Comparison of ENCODE assay signal across 38 cellular contexts in genomic region chr1:246544001-246544400, GRCh38.
"Had no signal": no experiment of that assay in that cellular context is flagged by ENCODE, and none has a peak within 500 bp of the region (broad histone marks: within the 10 kb centered on the region; RNA-seq: fewer than 3 reads in every experiment).

No MANE protein-coding gene starts in this region.

- H3K4me1 ChIP-seq: adrenal gland, body of pancreas had no signal

- H3K27ac ChIP-seq: adrenal gland, body of pancreas, brain microvascular endothelial cell, cardiac muscle cell, WERI-Rb-1 had no signal

- H3K4me3 Mint-ChIP-seq: activated CD4-positive, alpha-beta memory T cell treated with anti-CD3 and anti-CD28 coated beads, Interleukin-2, amount 10 ng/mL, durations not matched to agents 7 days and 5 days; activated CD4-positive, alpha-beta T cell treated with anti-CD3 and anti-CD28 coated beads for 36 hours; activated CD4-positive, alpha-beta T cell treated with anti-CD3 and anti-CD28 coated beads, Interleukin-2, amount 10 ng/mL, durations not matched to agents 7 days and 5 days; activated CD8-positive, alpha-beta memory T cell treated with anti-CD3 and anti-CD28 coated beads, Interleukin-2, amount 10 ng/mL, durations not matched to agents 7 days and 5 days; activated CD8-positive, alpha-beta T cell treated with anti-CD3 and anti-CD28 coated beads, Interleukin-2, amount 10 ng/mL, durations not matched to agents 7 days and 5 days; activated naive CD4-positive, alpha-beta T cell treated with anti-CD3 and anti-CD28 coated beads for 36 hours; activated naive CD8-positive, alpha-beta T cell treated with anti-CD3 and anti-CD28 coated beads for 36 hours; activated T-cell treated with anti-CD3 and anti-CD28 coated beads, Interleukin-2, amount 50 U/mL, for 24 hours; activated T-cell treated with anti-CD3 and anti-CD28 coated beads, Interleukin-2, amount 50 U/mL, for 72 hours; activated T-helper 1 cell treated with anti-CD3 and anti-CD28 coated beads, Interleukin-12 subunit alpha, Interleukin-12 subunit beta, Interleukin-2, Interleukin-4 antibody, amounts not matched to agents 30 ng/mL and 10 ng/mL and 1 ng/mL, durations not matched to agents 14 hours and 24 hours and 36 hours; activated T-helper 17 cell treated with anti-CD3 and anti-CD28 coated beads, Interleukin-2, amount 50 U/mL, for 72 hours; central memory CD8-positive, alpha-beta T cell; T-helper 1 cell treated with Interleukin-12 subunit alpha and Interleukin-12 subunit beta and Interleukin-4 antibody, amounts not matched to agents 30 μg/mL and 1 μg/mL, for 36 hours; T-helper 2 cell treated with Interferon-gamma antibody and Interleukin-4, amounts not matched to agents 5 μg/mL and 100 μg/mL, for 36 hours; WTC11 had no signal

- H3K27ac Mint-ChIP-seq: activated CD4-positive, alpha-beta memory T cell treated with anti-CD3 and anti-CD28 coated beads, Interleukin-2, amount 10 ng/mL, durations not matched to agents 7 days and 5 days; activated CD4-positive, alpha-beta T cell treated with anti-CD3 and anti-CD28 coated beads for 36 hours; activated CD4-positive, alpha-beta T cell treated with anti-CD3 and anti-CD28 coated beads, Interleukin-2, amount 10 ng/mL, durations not matched to agents 7 days and 5 days; activated CD8-positive, alpha-beta memory T cell treated with anti-CD3 and anti-CD28 coated beads, Interleukin-2, amount 10 ng/mL, durations not matched to agents 7 days and 5 days; activated CD8-positive, alpha-beta T cell treated with anti-CD3 and anti-CD28 coated beads, Interleukin-2, amount 10 ng/mL, durations not matched to agents 7 days and 5 days; activated naive CD4-positive, alpha-beta T cell treated with anti-CD3 and anti-CD28 coated beads for 36 hours; activated naive CD4-positive, alpha-beta T cell treated with anti-CD3 and anti-CD28 coated beads, Interleukin-2, amount 50 U/mL, for 72 hours; activated naive CD8-positive, alpha-beta T cell treated with anti-CD3 and anti-CD28 coated beads for 36 hours; activated T-cell treated with anti-CD3 and anti-CD28 coated beads, Interleukin-2, amount 50 U/mL, for 24 hours; activated T-cell treated with anti-CD3 and anti-CD28 coated beads, Interleukin-2, amount 50 U/mL, for 72 hours; activated T-helper 1 cell treated with anti-CD3 and anti-CD28 coated beads, Interleukin-12 subunit alpha, Interleukin-12 subunit beta, Interleukin-2, Interleukin-4 antibody, amounts not matched to agents 30 ng/mL and 10 ng/mL and 1 ng/mL, durations not matched to agents 14 hours and 24 hours and 36 hours; activated T-helper 17 cell treated with anti-CD3 and anti-CD28 coated beads, Interleukin-2, amount 50 U/mL, for 72 hours; T-helper 1 cell treated with Interleukin-12 subunit alpha and Interleukin-12 subunit beta and Interleukin-4 antibody, amounts not matched to agents 30 μg/mL and 1 μg/mL, for 36 hours; T-helper 2 cell treated with Interferon-gamma antibody and Interleukin-4, amounts not matched to agents 5 μg/mL and 100 μg/mL, for 36 hours; WTC11 had no signal

- H3K4me3 ChIP-seq: adrenal gland, body of pancreas, cardiac muscle cell had no signal

- H3K4me1 Mint-ChIP-seq: activated CD4-positive, alpha-beta memory T cell treated with anti-CD3 and anti-CD28 coated beads, Interleukin-2, amount 10 ng/mL, durations not matched to agents 7 days and 5 days; activated CD8-positive, alpha-beta memory T cell treated with anti-CD3 and anti-CD28 coated beads, Interleukin-2, amount 10 ng/mL, durations not matched to agents 7 days and 5 days; activated naive CD8-positive, alpha-beta T cell treated with anti-CD3 and anti-CD28 coated beads for 36 hours; activated T-helper 17 cell treated with anti-CD3 and anti-CD28 coated beads, Interleukin-2, amount 50 U/mL, for 72 hours; central memory CD8-positive, alpha-beta T cell; WTC11 had no signal

- H3K27me3 Mint-ChIP-seq: activated CD4-positive, alpha-beta memory T cell treated with anti-CD3 and anti-CD28 coated beads, Interleukin-2, amount 10 ng/mL, durations not matched to agents 7 days and 5 days; activated CD4-positive, alpha-beta T cell treated with anti-CD3 and anti-CD28 coated beads for 36 hours; activated CD4-positive, alpha-beta T cell treated with anti-CD3 and anti-CD28 coated beads, Interleukin-2, amount 10 ng/mL, durations not matched to agents 7 days and 5 days; activated CD8-positive, alpha-beta memory T cell treated with anti-CD3 and anti-CD28 coated beads, Interleukin-2, amount 10 ng/mL, durations not matched to agents 7 days and 5 days; activated naive CD8-positive, alpha-beta T cell treated with anti-CD3 and anti-CD28 coated beads for 36 hours; activated T-cell treated with anti-CD3 and anti-CD28 coated beads, Interleukin-2, amount 50 U/mL, for 24 hours; activated T-helper 17 cell treated with anti-CD3 and anti-CD28 coated beads, Interleukin-2, amount 50 U/mL, for 72 hours; central memory CD8-positive, alpha-beta T cell had no signal

- H3K9me3 ChIP-seq: adrenal gland, body of pancreas had no signal

- DNase-seq: activated CD4-positive, alpha-beta memory T cell treated with anti-CD3 and anti-CD28 coated beads, Interleukin-2, amount 10 ng/mL, durations not matched to agents 7 days and 5 days; activated CD4-positive, alpha-beta T cell treated with anti-CD3 and anti-CD28 coated beads for 1 hour; activated CD4-positive, alpha-beta T cell treated with anti-CD3 and anti-CD28 coated beads for 36 hours; activated CD4-positive, alpha-beta T cell treated with anti-CD3 and anti-CD28 coated beads for 48 hours; activated CD4-positive, alpha-beta T cell treated with anti-CD3 and anti-CD28 coated beads, Interleukin-2, amount 10 ng/mL, durations not matched to agents 7 days and 5 days; activated CD4-positive, alpha-beta T cell treated with anti-CD3 and anti-CD28 coated beads, Interleukin-2, amount 50 U/mL, for 48 hours; activated CD4-positive, CD25-positive, alpha-beta regulatory T cell; activated CD8-positive, alpha-beta memory T cell treated with anti-CD3 and anti-CD28 coated beads for 24 hours; activated CD8-positive, alpha-beta memory T cell treated with anti-CD3 and anti-CD28 coated beads, Interleukin-2, amount 10 ng/mL, durations not matched to agents 7 days and 5 days; activated CD8-positive, alpha-beta memory T cell treated with anti-CD3 and anti-CD28 coated beads, Interleukin-2, amount 50 U/mL, for 48 hours; activated CD8-positive, alpha-beta T cell treated with anti-CD3 and anti-CD28 coated beads, Interleukin-2, amount 10 ng/mL, durations not matched to agents 7 days and 5 days; activated effector memory CD4-positive, alpha-beta T cell treated with anti-CD3 and anti-CD28 coated beads, Interleukin-2, amount 50 U/mL, for 16 hours; activated gamma-delta T cell treated with Interleukin-2 at 50 U/mL for 16 hours; activated naive CD4-positive, alpha-beta T cell; activated naive CD4-positive, alpha-beta T cell treated with anti-CD3 and anti-CD28 coated beads for 36 hours; activated naive CD4-positive, alpha-beta T cell treated with anti-CD3 and anti-CD28 coated beads, Interleukin-2, amount 50 U/mL, for 16 hours; activated naive CD8-positive, alpha-beta T cell treated with anti-CD3 and anti-CD28 coated beads for 36 hours; activated T-cell treated with anti-CD3 and anti-CD28 coated beads, Interleukin-2, amount 50 U/mL, for 24 hours; activated T-cell treated with anti-CD3 and anti-CD28 coated beads, Interleukin-2, amount 50 U/mL, for 72 hours; adrenal gland; amniotic stem cell; aorta; body of pancreas; brain microvascular endothelial cell; cerebellar nuclear complex; SW 1271; T-helper 1 cell; T-helper 2 cell; T-helper 9 cell; WERI-Rb-1 had no signal

- H3K9me3 Mint-ChIP-seq: activated CD4-positive, alpha-beta memory T cell treated with anti-CD3 and anti-CD28 coated beads, Interleukin-2, amount 10 ng/mL, durations not matched to agents 7 days and 5 days; activated CD4-positive, alpha-beta T cell treated with anti-CD3 and anti-CD28 coated beads, Interleukin-2, amount 10 ng/mL, durations not matched to agents 7 days and 5 days; activated naive CD4-positive, alpha-beta T cell treated with anti-CD3 and anti-CD28 coated beads for 36 hours; activated naive CD4-positive, alpha-beta T cell treated with anti-CD3 and anti-CD28 coated beads, Interleukin-2, amount 50 U/mL, for 72 hours; activated naive CD8-positive, alpha-beta T cell treated with anti-CD3 and anti-CD28 coated beads for 36 hours; activated T-cell treated with anti-CD3 and anti-CD28 coated beads, Interleukin-2, amount 50 U/mL, for 24 hours; activated T-cell treated with anti-CD3 and anti-CD28 coated beads, Interleukin-2, amount 50 U/mL, for 72 hours; activated T-helper 1 cell treated with anti-CD3 and anti-CD28 coated beads, Interleukin-12 subunit alpha, Interleukin-12 subunit beta, Interleukin-2, Interleukin-4 antibody, amounts not matched to agents 30 ng/mL and 10 ng/mL and 1 ng/mL, durations not matched to agents 14 hours and 24 hours and 36 hours; activated T-helper 17 cell treated with anti-CD3 and anti-CD28 coated beads, Interleukin-2, amount 50 U/mL, for 72 hours; central memory CD8-positive, alpha-beta T cell; T-helper 1 cell treated with Interleukin-12 subunit alpha and Interleukin-12 subunit beta and Interleukin-4 antibody, amounts not matched to agents 30 μg/mL and 1 μg/mL, for 36 hours; T-helper 2 cell treated with Interferon-gamma antibody and Interleukin-4, amounts not matched to agents 5 μg/mL and 100 μg/mL, for 36 hours; WTC11 had no signal

- H3K27me3 ChIP-seq: adrenal gland, body of pancreas, brain microvascular endothelial cell, cardiac muscle cell had no signal
